ENCODE assay signal across 8 cellular contexts in genomic region chr13:75482070-75482819, GRCh38. TPM values are rescaled to one million over a fixed set of nuclear protein-coding genes. Genes with fewer than 3 reads are reported as not detected.
DNase-seq lines count a peak whose midpoint lies in the region; ATAC-seq and TF ChIP-seq lines count a peak whose summit lies in the region.

TBC1D4 (minus strand) TSS chr13:75482169; CDS start chr13:75481767, 402 bp downstream.

- peak within 1 kb of the TSS; percentile 71 for H3K27ac Mint-ChIP-seq in stimulated activated naive B cell treated with anti-CD40 and anti-IgM and Interleukin-4, amounts not matched to agents 10 μg/mL and 1 μg/mL and 100 μg/mL, for 72 hours

- peak within 1 kb of the TSS; percentile 77 for H3K4me3 ChIP-seq in epithelial cell of proximal tubule (ENCODE audit: low read depth, low read length)

- H3K27me3 Mint-ChIP-seq in stimulated activated naive B cell treated with anti-CD40 and anti-IgM and Interleukin-4, amounts not matched to agents 10 μg/mL and 1 μg/mL and 100 μg/mL, for 72 hours = peaks cover 43 to 67% of the 10 kb centered on the region in 2 donors

- no peaks in the 10 kb centered on the region for H3K9me3 Mint-ChIP-seq in stimulated activated naive B cell treated with anti-CD40 and anti-IgM and Interleukin-4, amounts not matched to agents 10 μg/mL and 1 μg/mL and 100 μg/mL, for 72 hours

- ATAC-seq in GM21360 (IDR thresholded peaks at IDR 0.05; ENCODE audit: unreplicated experiment) = peak; percentile 69
- ATAC-seq in stimulated activated naive B cell treated with anti-CD40 and anti-IgM and Interleukin-4, amounts not matched to agents 10 μg/mL and 1 μg/mL and 100 μg/mL, for 72 hours (replicated peaks) = peak; percentile 88

- peak within 1 kb of the TSS; percentile 89 to 99 for H3K4me3 Mint-ChIP-seq in stimulated activated naive B cell treated with anti-CD40 and anti-IgM and Interleukin-4, amounts not matched to agents 10 μg/mL and 1 μg/mL and 100 μg/mL, for 72 hours

- DNase-seq in DMS 273 (lab: John Stamatoyannopoulos, UW; ENCODE audit: unreplicated experiment) (peak; percentile 96), HS-27A (ENCODE audit: low read depth) (peak; percentile 67), NOMO-1 treated with dmso at 0.1 percent for 144 hours (lab: John Stamatoyannopoulos, UW; ENCODE audit: unreplicated experiment) (peak; percentile 73), activated T-cell treated with anti-CD3 and anti-CD28 coated beads for 24 hours (ENCODE audit: low read depth) (peak; percentile 27), epithelial cell of proximal tubule (ENCODE audit: low read depth) (peak; percentile 52), middle frontal gyrus (ENCODE audit: extremely low spot score, low spot score) (peak; percentile 70)
- DNase-seq in stimulated activated naive B cell treated with anti-CD40 and anti-IgM and Interleukin-4, amounts not matched to agents 10 μg/mL and 1 μg/mL and 100 μg/mL, for 72 hours = peak; percentile 74

- H3K4me1 Mint-ChIP-seq in stimulated activated naive B cell treated with anti-CD40 and anti-IgM and Interleukin-4, amounts not matched to agents 10 μg/mL and 1 μg/mL and 100 μg/mL, for 72 hours = peaks cover 12 to 32% of the 10 kb centered on the region in 2 donors

- TF ChIP-seq CTCF in epithelial cell of proximal tubule (conservative IDR thresholded peaks at IDR 0.05; ENCODE audit: low read depth, low read length) = peak; percentile 88

- H3K36me3 Mint-ChIP-seq in stimulated activated naive B cell treated with anti-CD40 and anti-IgM and Interleukin-4, amounts not matched to agents 10 μg/mL and 1 μg/mL and 100 μg/mL, for 72 hours = peaks cover 0 to 3% of the 10 kb centered on the region in 2 donors

RNA-seq across cellular contexts. Expression of gene TBC1D4, which starts in this region (rescaled TPM):
- total RNA-seq in epithelial cell of proximal tubule = 12.3 and 20.9 TPM in 2 replicates

Comparison
In these comparisons a context has a peak if more than half of its experiments do, and no peak if none do; other contexts are left out.
1. Peak in every context shown above with its lines: DNase-seq, ATAC-seq and H3K4me3 ChIP-seq.
2. DNase-seq: peak in every context shown above with its lines; median percentile 96 in DMS 273; 74 in stimulated activated naive B cell treated with anti-CD40 and anti-IgM and Interleukin-4, amounts not matched to agents 10 μg/mL and 1 μg/mL and 100 μg/mL, for 72 hours; 73 in NOMO-1 treated with dmso at 0.1 percent for 144 hours; 70 in middle frontal gyrus; 67 in HS-27A; 52 in epithelial cell of proximal tubule; 27 in activated T-cell treated with anti-CD3 and anti-CD28 coated beads for 24 hours.